Comparison of ENCODE assay signal across 2 cellular contexts in genomic region chrX:127552571-127552970, GRCh38.
TF ChIP-seq lines count a peak whose summit lies in the region.

No MANE protein-coding gene starts in this region.

TF ChIP-seq in GM23338, 12 proteins besides CTCF, POLR2A, EP300 and RAD21:
- TF ChIP-seq REST (IDR thresholded peaks at IDR 0.05; ENCODE audit: unreplicated experiment) (no peak), ETS1 (IDR thresholded peaks at IDR 0.05) (no peak), NANOG (IDR thresholded peaks at IDR 0.05; ENCODE audit: borderline replicate concordance) (no peak), CREB1 (CRISPR knock-in tag; IDR thresholded peaks at IDR 0.05; ENCODE audit: low read depth) (no peak), JUNB (IDR thresholded peaks at IDR 0.05; ENCODE audit: unreplicated experiment) (no peak), STAT1 (IDR thresholded peaks at IDR 0.05; ENCODE audit: unreplicated experiment) (no peak), POLR2AphosphoS5 (IDR thresholded peaks at IDR 0.05; ENCODE audit: low read depth) (no peak), ZNF114 (CRISPR knock-in tag; IDR thresholded peaks at IDR 0.05) (no peak), EZH2phosphoT487 (IDR thresholded peaks at IDR 0.05; ENCODE audit: unreplicated experiment) (no peak), ZNF331 (CRISPR knock-in tag; IDR thresholded peaks at IDR 0.05; ENCODE audit: low read depth) (no peak), ZNF462 (CRISPR knock-in tag; IDR thresholded peaks at IDR 0.05) (no peak), EZH2 (IDR thresholded peaks at IDR 0.05; ENCODE audit: low read depth, unreplicated experiment) (no peak)

TF ChIP-seq in H1, 55 proteins besides CTCF, POLR2A, EP300 and RAD21 (continued from another document):
- TF ChIP-seq CHD7 (IDR thresholded peaks at IDR 0.05; ENCODE audit: insufficient replicate concordance, low read length) (no peak), RFX5 (IDR thresholded peaks at IDR 0.05; ENCODE audit: borderline replicate concordance, low read depth, low read length) (no peak)
